19 cellular contexts compared by ENCODE assay signal in the genomic region with DNA sequence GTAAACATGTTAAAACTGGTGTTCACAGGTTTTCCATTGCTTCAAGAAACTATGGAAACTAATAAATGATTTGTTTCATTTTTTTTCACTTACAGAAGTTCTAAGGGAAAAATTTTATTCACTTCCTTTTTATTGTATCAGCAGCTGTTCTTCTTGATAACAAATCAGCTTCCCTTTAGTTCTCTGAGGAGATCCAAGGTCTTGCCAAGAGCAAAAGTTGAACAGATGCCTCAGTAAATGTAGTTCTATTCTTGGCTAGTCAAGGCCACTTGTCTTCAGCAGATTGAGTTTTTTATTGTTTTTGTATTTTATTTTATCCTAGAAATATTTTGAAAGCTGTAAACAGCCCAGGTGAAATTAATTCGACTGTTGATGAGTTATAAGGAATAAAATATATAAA. TPM values are rescaled to one million over a fixed set of nuclear protein-coding genes. Genes with fewer than 3 reads are reported as not detected.
"Had no signal": no experiment of that assay in that cellular context is flagged by ENCODE, and none has a peak within 500 bp of the region (broad histone marks: within the 10 kb centered on the region; RNA-seq: fewer than 3 reads in every experiment).

No MANE protein-coding gene starts in this region.

- DNase-seq: dorsolateral prefrontal cortex; effector CD8-positive, alpha-beta T cell; foreskin melanocyte; head of caudate nucleus; hippocampal formation; kidney glomerular epithelial cell; mesendoderm; naive thymus-derived CD4-positive, alpha-beta T cell; nephron progenitor cell; psoas muscle; retina; right lobe of liver; stimulated activated CD4-positive, alpha-beta T cell treated with anti-CD3 and anti-CD28 coated beads, Interleukin-15, amount 100 ng/mL, for 24 hours; stimulated activated CD4-positive, alpha-beta T cell treated with anti-CD3 and anti-CD28 coated beads, Interleukin-1b, Interleukin-23, amount 100 ng/mL, for 48 hours; stimulated activated CD4-positive, alpha-beta T cell treated with anti-CD3 and anti-CD28 coated beads, Interleukin-4, amount 100 ng/mL, for 24 hours; tibial artery; upper lobe of right lung had no signal

- ATAC-seq: naive thymus-derived CD4-positive, alpha-beta T cell; psoas muscle; right lobe of liver; upper lobe of right lung had no signal

RNA-seq across cellular contexts. Expression of a gene that starts 41.8 kb away (rescaled TPM):
- total RNA-seq: lung microvascular endothelial cell, osteoblast, right lobe of liver had no signal
